ENCODE assay signal across 9 cellular contexts in the genomic region with DNA sequence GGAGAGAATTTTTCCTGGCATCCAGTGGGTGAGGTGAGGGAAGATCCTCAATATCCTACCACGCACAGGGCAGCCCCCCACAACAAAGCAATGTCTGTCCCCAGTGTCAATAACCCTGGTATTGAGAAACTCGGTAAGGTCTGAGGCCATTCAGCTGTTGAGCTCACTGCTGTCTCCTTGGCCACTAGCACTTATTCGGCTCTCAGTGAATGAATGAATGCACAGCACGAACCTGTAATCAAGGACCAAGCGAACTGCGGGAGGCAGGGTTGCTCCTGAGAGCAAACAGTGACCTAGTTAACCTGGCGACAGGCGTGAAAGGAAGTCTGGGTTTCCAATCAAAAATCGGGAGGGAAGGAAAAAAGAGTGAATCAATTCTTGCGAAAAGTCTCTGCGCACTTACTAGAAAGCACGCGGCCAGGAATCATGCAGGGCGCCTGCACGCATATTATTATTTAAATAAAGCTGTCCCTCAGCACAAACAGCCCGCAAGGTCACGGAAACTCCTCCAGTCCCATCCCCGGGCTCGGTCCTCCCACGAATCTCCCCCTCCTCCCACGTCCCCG. TPM values are rescaled to one million over a fixed set of nuclear protein-coding genes. Genes with fewer than 3 reads are reported as not detected.
DNase-seq lines count a peak whose midpoint lies in the region; ATAC-seq and TF ChIP-seq lines count a peak whose summit lies in the region.
"Had no signal": no experiment of that assay in that cellular context is flagged by ENCODE, and none has a peak within 500 bp of the region (broad histone marks: within the 10 kb centered on the region; RNA-seq: fewer than 3 reads in every experiment).

No MANE protein-coding gene starts in this region.

- peaks cover 29% of the 10 kb centered on the region for H3K4me1 Mint-ChIP-seq in activated T-helper 1 cell treated with anti-CD3 and anti-CD28 coated beads, Interleukin-12 subunit alpha, Interleukin-12 subunit beta, Interleukin-2, Interleukin-4 antibody, amounts not matched to agents 30 ng/mL and 10 ng/mL and 1 ng/mL, durations not matched to agents 14 hours and 24 hours and 36 hours (ENCODE audit: low read depth)

- no peak for TF ChIP-seq POLR2A in spleen (IDR thresholded peaks at IDR 0.05)

- no peaks in the 10 kb centered on the region for H3K27me3 ChIP-seq in spleen (replicated peaks in 1 of 7)

- H3K36me3 ChIP-seq in spleen: peaks cover 0 to 28% (median 9%) of the 10 kb centered on the region in 6 donors

- WGBS in spleen, 5 donors: 1% methylated on average over 21 to 22 of the region's 22 CpGs

- H3K27me3 Mint-ChIP-seq in activated T-helper 1 cell treated with anti-CD3 and anti-CD28 coated beads, Interleukin-12 subunit alpha, Interleukin-12 subunit beta, Interleukin-2, Interleukin-4 antibody, amounts not matched to agents 30 ng/mL and 10 ng/mL and 1 ng/mL, durations not matched to agents 14 hours and 24 hours and 36 hours (ENCODE audit: insufficient read depth): no peaks in the 10 kb centered on the region

- H3K4me3 Mint-ChIP-seq in activated T-helper 1 cell treated with anti-CD3 and anti-CD28 coated beads, Interleukin-12 subunit alpha, Interleukin-12 subunit beta, Interleukin-2, Interleukin-4 antibody, amounts not matched to agents 30 ng/mL and 10 ng/mL and 1 ng/mL, durations not matched to agents 14 hours and 24 hours and 36 hours: peak overlapping the region; percentile 93

- H3K9me3 ChIP-seq in spleen: no peaks in the 10 kb centered on the region

- intact Hi-C loops in activated T-helper 1 cell treated with anti-CD3 and anti-CD28 coated beads, Interleukin-12 subunit alpha, Interleukin-12 subunit beta, Interleukin-2, Interleukin-4 antibody, amounts not matched to agents 30 ng/mL and 10 ng/mL and 1 ng/mL, durations not matched to agents 14 hours and 24 hours and 36 hours (cut with micrococcal nuclease): loop anchor here (1.0 to 10.0 kb wide), 6 partner anchors 61 to 1501 kb away; partner anchors contain the start of genes FIZ1, PPP1R12C, ZNF444 and ZNF470
- intact Hi-C loops in spleen (cut with DNase I; ENCODE audit: low total_unique reads): no loop called here

- no peak for TF ChIP-seq CTCF in spleen (IDR thresholded peaks at IDR 0.05 in 8 of 11, conservative IDR thresholded peaks at IDR 0.05 in 3 of 11)

- H3K9me3 Mint-ChIP-seq in activated T-helper 1 cell treated with anti-CD3 and anti-CD28 coated beads, Interleukin-12 subunit alpha, Interleukin-12 subunit beta, Interleukin-2, Interleukin-4 antibody, amounts not matched to agents 30 ng/mL and 10 ng/mL and 1 ng/mL, durations not matched to agents 14 hours and 24 hours and 36 hours: no peaks in the 10 kb centered on the region

- peak overlapping the region; percentile 90 to 98 (median 96) for H3K27ac ChIP-seq in spleen

- H3K4me1 ChIP-seq in spleen: peaks cover 9 to 58% (median 29%) of the 10 kb centered on the region in 6 donors

- peaks cover 12% of the 10 kb centered on the region for H3K36me3 Mint-ChIP-seq in activated T-helper 1 cell treated with anti-CD3 and anti-CD28 coated beads, Interleukin-12 subunit alpha, Interleukin-12 subunit beta, Interleukin-2, Interleukin-4 antibody, amounts not matched to agents 30 ng/mL and 10 ng/mL and 1 ng/mL, durations not matched to agents 14 hours and 24 hours and 36 hours (ENCODE audit: low read depth)

- peak; percentile 1 for ATAC-seq in HG03565 (IDR thresholded peaks at IDR 0.05; ENCODE audit: unreplicated experiment)
- no peak for ATAC-seq in GM18873 (IDR thresholded peaks at IDR 0.05; ENCODE audit: low FRiP score, unreplicated experiment)

- H3K27ac Mint-ChIP-seq in activated T-helper 1 cell treated with anti-CD3 and anti-CD28 coated beads, Interleukin-12 subunit alpha, Interleukin-12 subunit beta, Interleukin-2, Interleukin-4 antibody, amounts not matched to agents 30 ng/mL and 10 ng/mL and 1 ng/mL, durations not matched to agents 14 hours and 24 hours and 36 hours: peak overlapping the region; percentile 99

- H3K4me3 ChIP-seq in spleen: peak overlapping the region; percentile 68 to 94 (median 88)

- DNase-seq in NCI-H2081 (lab: John Stamatoyannopoulos, UW) (peak; percentile 40 to 75), NCI-H2081 treated with DMSO at 0.1 percent for 48 hours (lab: John Stamatoyannopoulos, UW) (no peak), iPS DF 4.7 (ENCODE audit: extremely low read depth, low spot score) (peak; percentile 14), spleen (no peak)
- peak; percentile 7 for DNase-seq in activated T-helper 1 cell treated with anti-CD3 and anti-CD28 coated beads, Interleukin-12 subunit alpha, Interleukin-12 subunit beta, Interleukin-2, Interleukin-4 antibody, amounts not matched to agents 30 ng/mL and 10 ng/mL and 1 ng/mL, durations not matched to agents 14 hours and 24 hours and 36 hours (ENCODE audit: low spot score)
- DNase-seq in stimulated activated naive CD4-positive, alpha-beta T cell treated with Interleukin-2 at 50 U/mL for 16 hours (lab: John Stamatoyannopoulos, UW): no peak

RNA-seq across cellular contexts. Expression of gene ZSCAN5A, which starts 0.5 kb away (rescaled TPM):
- total RNA-seq in activated T-helper 1 cell treated with anti-CD3 and anti-CD28 coated beads, Interleukin-12 subunit alpha, Interleukin-12 subunit beta, Interleukin-2, Interleukin-4 antibody, amounts not matched to agents 30 ng/mL and 10 ng/mL and 1 ng/mL, durations not matched to agents 14 hours and 24 hours and 36 hours: 7.3 and 7.5 TPM in 2 replicates
- 10 to 100 TPM in 4 of 7 donors, 1 to 10 TPM in 3; 5.6 to 18.7 (median 11.4) TPM for total RNA-seq in spleen
- polyA plus RNA-seq in spleen: 1 to 10 TPM; 3.4 to 4.9 (median 4.4) TPM

RNA-seq across cellular contexts. Expression of gene EDDM13, which starts 41.6 kb away (rescaled TPM):
- total RNA-seq in activated T-helper 1 cell treated with anti-CD3 and anti-CD28 coated beads, Interleukin-12 subunit alpha, Interleukin-12 subunit beta, Interleukin-2, Interleukin-4 antibody, amounts not matched to agents 30 ng/mL and 10 ng/mL and 1 ng/mL, durations not matched to agents 14 hours and 24 hours and 36 hours: 0.29 and 0.51 TPM in 2 replicates
- not detected for total RNA-seq in spleen
- polyA plus RNA-seq in spleen: 1 to 10 TPM in 2 of 3 donors, under 1 TPM in 1; 0.71 to 1.2 (median 1.1) TPM
- total RNA-seq: Daoy had no signal

Comparison
In these comparisons a context has a peak if more than half of its experiments do, and no peak if none do; other contexts are left out.
1. DNase-seq: peak in NCI-H2081 (2 of 2), activated T-helper 1 cell treated with anti-CD3 and anti-CD28 coated beads, Interleukin-12 subunit alpha, Interleukin-12 subunit beta, Interleukin-2, Interleukin-4 antibody, amounts not matched to agents 30 ng/mL and 10 ng/mL and 1 ng/mL, durations not matched to agents 14 hours and 24 hours and 36 hours (single experiment) and iPS DF 4.7 (single experiment); none in NCI-H2081 treated with DMSO at 0.1 percent for 48 hours (single experiment), spleen (single experiment) and stimulated activated naive CD4-positive, alpha-beta T cell treated with Interleukin-2 at 50 U/mL for 16 hours (single experiment).